17 cellular contexts compared by ENCODE assay signal in genomic region chr20:32004963-32005362, GRCh38. TPM values are rescaled to one million over a fixed set of nuclear protein-coding genes. Genes with fewer than 3 reads are reported as not detected.
DNase-seq lines count a peak whose midpoint lies in the region; ATAC-seq, FAIRE-seq and TF ChIP-seq lines count a peak whose summit lies in the region.
"Had no signal": no experiment of that assay in that cellular context is flagged by ENCODE, and none has a peak within 500 bp of the region (broad histone marks: within the 10 kb centered on the region; RNA-seq: fewer than 3 reads in every experiment).

No MANE protein-coding gene starts in this region.

- no TSS peak for BruUV-seq in Panc1 (replicated peaks; lab: Mats Ljungman, UMichigan)

- FAIRE-seq in GM12892 (lab: Jason Lieb, UNC), result peak; percentile 27

- no peak overlapping the region for H3K4me3 ChIP-seq in AG10803 (ENCODE audit: low read length)
- no peak overlapping the region for H3K4me3 ChIP-seq in Panc1 (ENCODE audit: low read depth in 2 of 2, low read length in 2 of 2)
- no peak overlapping the region for H3K4me3 ChIP-seq in fibroblast of mammary gland (ENCODE audit: control insufficient read depth, low read depth, low read length)
- H3K4me3 ChIP-seq: esophagus muscularis mucosa, SJSA1, skin epidermis had no signal

- H3K27me3 ChIP-seq in Panc1 (ENCODE audit: control insufficient read depth, insufficient read depth, low read length), result no peaks in the 10 kb centered on the region
- H3K27me3 ChIP-seq: SJSA1 had no signal

- H3K9me3 ChIP-seq in Panc1 (ENCODE audit: control insufficient read depth, insufficient read depth, low read depth, low read length), result no peaks in the 10 kb centered on the region
- H3K9me3 ChIP-seq: esophagus muscularis mucosa, SJSA1 had no signal

- DNase-seq in AG10803 (ENCODE audit: low read depth) (peak; percentile 25), GM12892 (ENCODE audit: insufficient read length) (no peak), Panc1 (ENCODE audit: low read depth, low spot score) (no peak), fibroblast of mammary gland (ENCODE audit: low read depth) (peak; percentile 32), HuH-7 (ENCODE audit: low spot score) (no peak), SKM-1 (lab: John Stamatoyannopoulos, UW; ENCODE audit: unreplicated experiment) (no peak)
- DNase-seq: activated T-cell treated with anti-CD3 and anti-CD28 coated beads, Interleukin-2, amount 50 U/mL, for 4 hours; amygdala; NCI-H1105 treated with DMSO at 0.1 percent for 48 hours had no signal

- peak; percentile 62 for ATAC-seq in Panc1
- ATAC-seq in GM21515 (IDR thresholded peaks at IDR 0.05; ENCODE audit: unreplicated experiment), result no peak
- ATAC-seq in GM19035 (IDR thresholded peaks at IDR 0.05; ENCODE audit: unreplicated experiment), result no peak
- ATAC-seq: activated CD4-positive, CD25-positive, alpha-beta regulatory T cell treated with anti-CD3 and anti-CD28 coated beads, Interleukin-2, amount 50 U/mL, for 24 hours; activated T-cell treated with anti-CD3 and anti-CD28 coated beads, Interleukin-2, amount 50 U/mL, for 4 hours had no signal

- in situ Hi-C loops in Panc1 (cut with HindIII; ENCODE audit: low pct_unique_long_range_greater_than_20kb, low sequenced_read_pairs), result no loop called here

- intact Hi-C loops in Panc1 (cut with micrococcal nuclease; ENCODE audit: unreplicated experiment), result no loop called here

- H3K4me1 ChIP-seq in Panc1 (ENCODE audit: control insufficient read depth, insufficient read depth, low read length), result peaks cover 18% of the 10 kb centered on the region
- H3K4me1 ChIP-seq: SJSA1 had no signal

- TF ChIP-seq CTCF in AG10803 (conservative IDR thresholded peaks at IDR 0.05; ENCODE audit: low read length), result no peak
- no peak for TF ChIP-seq CTCF in Panc1 (IDR thresholded peaks at IDR 0.05)
- no peak for TF ChIP-seq CTCF in fibroblast of mammary gland (conservative IDR thresholded peaks at IDR 0.05; ENCODE audit: control insufficient read depth, insufficient read depth, low read depth, low read length)

- peak overlapping the region; percentile 12; the same call in 1 of the 2 replicates for H3K27ac ChIP-seq in Panc1 (ENCODE audit: low read length)
- H3K27ac ChIP-seq: esophagus muscularis mucosa, SJSA1, skin epidermis had no signal

- TF ChIP-seq POLR2A in GM12892 (IDR thresholded peaks at IDR 0.05; ENCODE audit: low read depth, low read length), result no peak

- CTCF ChIA-PET in Panc1 (lab: Charles Lee), result interaction anchor here (0.6 kb wide), 1 partner anchor 257 kb away, joined by 5 read pairs; no protein-coding TSS in a partner anchor

- POLR2A ChIA-PET in Panc1 (lab: Charles Lee), result no interaction called here

- H3K36me3 ChIP-seq in Panc1 (ENCODE audit: control insufficient read depth, insufficient read depth, low read length), result no peaks in the 10 kb centered on the region
- H3K36me3 ChIP-seq: esophagus muscularis mucosa, SJSA1 had no signal

RNA-seq across cellular contexts. Expression of gene CCM2L, which starts 5.3 kb away (rescaled TPM):
- polyA plus RNA-seq in GM12892 (2012; ENCODE audit: missing spikeins), result not detected
- total RNA-seq in Panc1 (2021; ENCODE audit: unreplicated experiment), result 45.4 TPM
- 25.5 TPM for polyA plus RNA-seq in Panc1 (2012; ENCODE audit: insufficient read length)
- total RNA-seq: activated T-cell treated with anti-CD3 and anti-CD28 coated beads, Interleukin-2, amount 50 U/mL, for 4 hours; SJSA1 had no signal
- polyA plus RNA-seq: CD14-positive monocyte had no signal

RNA-seq across cellular contexts. Expression of gene XKR7, which starts 37.0 kb away (rescaled TPM):
- polyA plus RNA-seq in GM12892 (2012; ENCODE audit: missing spikeins), result not detected
- total RNA-seq in Panc1 (2021; ENCODE audit: unreplicated experiment), result 6.2 TPM
- polyA plus RNA-seq in Panc1 (2012; ENCODE audit: insufficient read length), result 2.8 TPM
- total RNA-seq: activated T-cell treated with anti-CD3 and anti-CD28 coated beads, Interleukin-2, amount 50 U/mL, for 4 hours; esophagus muscularis mucosa; SJSA1; subcutaneous adipose tissue had no signal

RNA-seq across cellular contexts. Expression of gene HCK, which starts 47.1 kb away (rescaled TPM):
- 70.4 TPM for polyA plus RNA-seq in GM12892 (2012; ENCODE audit: missing spikeins)
- 0.98 TPM for total RNA-seq in Panc1 (2021; ENCODE audit: unreplicated experiment)
- polyA plus RNA-seq in Panc1 (2012; ENCODE audit: insufficient read length), result 1.1 TPM
- total RNA-seq: SJSA1 had no signal

RNA-seq across cellular contexts. Expression of gene PDRG1, which starts 53.1 kb away (rescaled TPM):
- 19.5 TPM for polyA plus RNA-seq in GM12892 (2012; ENCODE audit: missing spikeins)
- total RNA-seq in Panc1 (2021; ENCODE audit: unreplicated experiment), result 48.2 TPM
- polyA plus RNA-seq in Panc1 (2012; ENCODE audit: insufficient read length), result 43.6 TPM

Comparison
In these comparisons a context has a peak if more than half of its experiments do, and no peak if none do; other contexts are left out.
1. DNase-seq: peak in AG10803 (single experiment) and fibroblast of mammary gland (single experiment); none in GM12892 (single experiment), Panc1 (single experiment), HuH-7 (single experiment) and SKM-1 (single experiment).